ENCODE assay signal across 8 cellular contexts in genomic region chr19:40055832-40056504, GRCh38. TPM values are rescaled to one million over a fixed set of nuclear protein-coding genes. Genes with fewer than 3 reads are reported as not detected.
A peak's percentile ranks its signal among the peaks of the same experiment; 100 is the strongest.
DNase-seq lines count a peak whose midpoint lies in the region; ATAC-seq and TF ChIP-seq lines count a peak whose summit lies in the region.

TSS of gene ZNF780B (minus strand) at chr19:40056231. CDS start at chr19:40050332, 5,899 bp downstream.

- peak within 1 kb of the TSS; percentile 75 to 94 (median 94) for H3K27ac Mint-ChIP-seq in nephron

- peaks cover 21% of the 10 kb centered on the region for H3K4me1 Mint-ChIP-seq in nephron

- peak; percentile 77 for ATAC-seq in GM21423 (IDR thresholded peaks at IDR 0.05; ENCODE audit: unreplicated experiment)
- peak; percentile 96 for ATAC-seq in stimulated activated naive CD8-positive, alpha-beta T cell treated with anti-CD3 and anti-CD28 coated beads, Interleukin-15, Interleukin-2, amounts not matched to agents 100 U/mL and 50 U/mL, for 24 hours

- H3K36me3 Mint-ChIP-seq in nephron (ENCODE audit: low read depth) = peaks cover 62% of the 10 kb centered on the region

- in situ Hi-C loops in KBM-7 (cut with MboI; ENCODE audit: low pct_unique_long_range_greater_than_20kb, low sequenced_read_pairs) = no loop called here

- TF ChIP-seq CTCF in nephron (IDR thresholded peaks at IDR 0.05; ENCODE audit: unreplicated experiment in 3 of 3) = no peak

- H3K4me3 Mint-ChIP-seq in nephron = peak within 1 kb of the TSS; percentile 99 to 100 (median 99)

- H3K27me3 Mint-ChIP-seq in nephron (ENCODE audit: low read depth) = no peaks in the 10 kb centered on the region

- peak; percentile 59 for DNase-seq in COLO668 (lab: John Stamatoyannopoulos, UW; ENCODE audit: unreplicated experiment)
- peak; percentile 86 for DNase-seq in KBM-7
- DNase-seq in RPMI7951 (ENCODE audit: low read depth) = peak; percentile 72
- DNase-seq in activated T-helper 1 cell treated with anti-CD3 and anti-CD28 coated beads, Interleukin-2, amount 50 U/mL, for 16 hours (ENCODE audit: low read depth in 1 of 2, low spot score in 1 of 2) = peak; percentile 38 to 41
- DNase-seq in fibroblast of the conjunctiva (ENCODE audit: low read depth) = peak; percentile 27
- DNase-seq in stimulated activated naive CD8-positive, alpha-beta T cell treated with anti-CD3 and anti-CD28 coated beads, Interleukin-15, Interleukin-2, amounts not matched to agents 100 U/mL and 50 U/mL, for 24 hours = peak; percentile 72

- peaks cover 66% of the 10 kb centered on the region for H3K9me3 Mint-ChIP-seq in nephron

RNA-seq across cellular contexts. Expression of gene ZNF780B, which starts in this region (rescaled TPM):
- 7.8 and 9.6 TPM in 2 replicates for total RNA-seq in RPMI7951 (2014; rRNA removed; shearing (Covaris generic))

Comparison
In these comparisons a context has a peak if more than half of its experiments do, and no peak if none do; other contexts are left out.
1. Peak in every context shown above with its lines: DNase-seq and ATAC-seq.
2. DNase-seq: peak in every context shown above with its lines; median percentile 86 in KBM-7; 72 in RPMI7951; 72 in stimulated activated naive CD8-positive, alpha-beta T cell treated with anti-CD3 and anti-CD28 coated beads, Interleukin-15, Interleukin-2, amounts not matched to agents 100 U/mL and 50 U/mL, for 24 hours; 59 in COLO668; 40 in activated T-helper 1 cell treated with anti-CD3 and anti-CD28 coated beads, Interleukin-2, amount 50 U/mL, for 16 hours; 27 in fibroblast of the conjunctiva.